ENCODE assay signal across 24 cellular contexts in the genomic region with DNA sequence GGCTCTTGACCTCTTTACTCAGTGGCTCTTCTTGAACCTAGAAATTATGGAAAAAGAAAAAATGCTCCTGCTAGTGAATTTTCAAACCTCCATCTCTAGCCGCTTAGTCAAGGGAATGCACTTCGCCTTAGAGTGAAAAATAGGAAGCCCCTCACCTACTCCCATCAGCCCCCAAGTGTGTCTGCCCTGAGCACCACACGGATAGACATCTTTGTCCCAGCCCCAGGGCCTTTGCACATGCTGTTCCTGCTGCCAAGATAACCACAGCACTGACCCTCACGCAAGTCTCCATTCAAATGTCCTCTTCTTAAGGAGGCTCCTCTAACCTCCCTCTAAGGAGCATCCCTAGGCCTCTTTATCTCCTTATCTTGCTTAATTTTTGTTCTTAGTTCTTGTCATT.
"Had no signal": no experiment of that assay in that cellular context is flagged by ENCODE, and none has a peak within 500 bp of the region (broad histone marks: within the 10 kb centered on the region; RNA-seq: fewer than 3 reads in every experiment).

No MANE protein-coding gene starts in this region.

- H3K36me3 Mint-ChIP-seq: mesothelial cell of epicardium; naive B cell; natural killer cell treated with Interleukin-12 subunit alpha and Interleukin-12 subunit beta and Interleukin-15 and Interleukin-18, amount 100 ng/mL, for 72 hours had no signal

- H3K9me3 Mint-ChIP-seq: dendritic cell treated with granulocyte-macrophage colony-stimulating factor and Interleukin-4, amounts not matched to agents 40 ng/mL and 50 ng/mL, for 4 days; endodermal cell; mesothelial cell of epicardium; natural killer cell treated with Interleukin-12 subunit alpha and Interleukin-12 subunit beta and Interleukin-15 and Interleukin-18, amount 100 ng/mL, for 72 hours; neural crest cell; stimulated activated naive CD8-positive, alpha-beta T cell treated with anti-CD3 and anti-CD28 coated beads, Interleukin-15, amount 100 ng/mL, for 72 hours had no signal

- H3K4me3 Mint-ChIP-seq: dendritic cell treated with granulocyte-macrophage colony-stimulating factor and Interleukin-4, amounts not matched to agents 40 ng/mL and 50 ng/mL, for 4 days; endodermal cell; mesothelial cell of epicardium; naive B cell; natural killer cell treated with Interleukin-12 subunit alpha and Interleukin-12 subunit beta and Interleukin-15 and Interleukin-18, amount 100 ng/mL, for 72 hours; neural crest cell; stimulated activated naive CD8-positive, alpha-beta T cell treated with anti-CD3 and anti-CD28 coated beads, Interleukin-15, amount 100 ng/mL, for 72 hours had no signal

- H3K27ac ChIP-seq: colonic mucosa, esophagus squamous epithelium, parathyroid adenoma, suprapubic skin had no signal

- H3K36me3 ChIP-seq: colonic mucosa, esophagus squamous epithelium, left lung, suprapubic skin, thyroid gland had no signal

- H3K4me3 ChIP-seq: colonic mucosa, esophagus squamous epithelium, left lung, mucosa of descending colon, smooth muscle cell, suprapubic skin, thyroid gland had no signal

- H3K4me1 Mint-ChIP-seq: mesothelial cell of epicardium; naive B cell; neural crest cell; stimulated activated naive CD8-positive, alpha-beta T cell treated with anti-CD3 and anti-CD28 coated beads, Interleukin-15, amount 100 ng/mL, for 72 hours had no signal

- ATAC-seq: mucosa of descending colon; natural killer cell treated with Interleukin-12 subunit alpha and Interleukin-12 subunit beta and Interleukin-15 and Interleukin-18, amount 100 ng/mL, for 72 hours; sciatic nerve; stimulated activated naive CD8-positive, alpha-beta T cell treated with anti-CD3 and anti-CD28 coated beads, Interleukin-15, amount 100 ng/mL, for 72 hours had no signal

- H3K9me3 ChIP-seq: colonic mucosa, esophagus squamous epithelium, left lung, mucosa of descending colon, suprapubic skin, thyroid gland had no signal

- DNase-seq: colonic mucosa; effector CD8-positive, alpha-beta T cell; esophagus squamous epithelium; hippocampal formation; left lung; mucosa of descending colon; naive B cell; stimulated activated CD4-positive, alpha-beta T cell treated with anti-CD3 and anti-CD28 coated beads, Interleukin-12 subunit alpha, Interleukin-12 subunit beta, amount 100 ng/mL, for 4 hours; stimulated activated CD4-positive, alpha-beta T cell treated with anti-CD3 and anti-CD28 coated beads, Interleukin-1b, Interleukin-23, amount 100 ng/mL, for 48 hours; stimulated activated CD4-positive, alpha-beta T cell treated with anti-CD3 and anti-CD28 coated beads, Interleukin-4, amount 100 ng/mL, for 1 hour; stimulated activated CD8-positive, alpha-beta memory T cell treated with anti-CD3 and anti-CD28 coated beads, Interleukin-4, amount 100 ng/mL, for 48 hours; stimulated activated naive CD4-positive, alpha-beta T cell; stimulated activated naive CD8-positive, alpha-beta T cell treated with anti-CD3 and anti-CD28 coated beads, Interleukin-15, amount 100 ng/mL, for 72 hours had no signal

- H3K27me3 ChIP-seq: colonic mucosa, thyroid gland had no signal

- H3K27ac Mint-ChIP-seq: dendritic cell treated with granulocyte-macrophage colony-stimulating factor and Interleukin-4, amounts not matched to agents 40 ng/mL and 50 ng/mL, for 4 days; endodermal cell; mesothelial cell of epicardium; naive B cell; natural killer cell treated with Interleukin-12 subunit alpha and Interleukin-12 subunit beta and Interleukin-15 and Interleukin-18, amount 100 ng/mL, for 72 hours; progenitor cell of endocrine pancreas; stimulated activated naive CD8-positive, alpha-beta T cell treated with anti-CD3 and anti-CD28 coated beads, Interleukin-15, amount 100 ng/mL, for 72 hours had no signal

- H3K4me1 ChIP-seq: colonic mucosa, esophagus squamous epithelium, parathyroid adenoma, suprapubic skin, thyroid gland had no signal
